In the genomic region with DNA sequence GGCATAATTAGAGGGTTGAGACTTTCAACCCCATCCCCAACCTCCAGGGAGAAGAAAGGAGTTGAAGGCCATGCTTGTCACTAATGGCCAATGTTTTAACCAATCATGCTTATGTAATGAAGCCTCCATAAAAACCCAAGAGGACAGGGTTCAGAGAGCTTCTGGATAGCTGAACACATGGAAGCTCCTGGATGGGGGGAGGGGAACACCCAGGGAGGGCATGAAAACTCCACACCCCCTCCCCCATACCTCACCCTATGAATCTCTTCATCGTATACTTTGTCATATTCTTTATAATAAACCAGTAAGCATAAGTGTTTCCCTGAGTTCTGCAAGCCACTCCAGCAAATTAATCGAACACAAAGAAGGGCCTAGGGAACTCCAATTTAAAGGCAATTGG, we compare ENCODE assay signal across 27 cellular contexts.
DNase-seq lines count a peak whose midpoint lies in the region; ATAC-seq, FAIRE-seq and TF ChIP-seq lines count a peak whose summit lies in the region.
"Had no signal": no experiment of that assay in that cellular context is flagged by ENCODE, and none has a peak within 500 bp of the region (broad histone marks: within the 10 kb centered on the region; RNA-seq: fewer than 3 reads in every experiment).

No MANE protein-coding gene starts in this region.

- H3K4me2 ChIP-seq in K562 (ENCODE audit: insufficient read depth, low read length): peak overlapping the region; percentile 79

- no peak for DNase-seq in CD8-positive, alpha-beta memory T cell
- DNase-seq in K562 (ENCODE audit: extremely low read depth in 1 of 4, low spot score in 3 of 4) (peak in 1 of 4 experiments; percentile 45), lower lobe of right lung (no peak), A673 (ENCODE audit: low spot score) (no peak)
- DNase-seq in activated naive CD8-positive, alpha-beta T cell treated with anti-CD3 and anti-CD28 coated beads for 36 hours: no peak
- no peak for DNase-seq in activated CD4-positive, alpha-beta memory T cell treated with anti-CD3 and anti-CD28 coated beads for 36 hours
- DNase-seq: activated naive CD4-positive, alpha-beta T cell treated with anti-CD3 and anti-CD28 coated beads, Interleukin-2, amount 10 ng/mL, durations not matched to agents 7 days and 5 days; activated T-cell treated with anti-CD3 and anti-CD28 coated beads, Interleukin-2, amount 50 U/mL, for 48 hours; aorta; naive thymus-derived CD8-positive, alpha-beta T cell; NCI-H1417 treated with DMSO at 0.1 percent for 48 hours; NCI-H510A; NK-92 treated with Interleukin-12 subunit alpha and Interleukin-12 subunit beta, amount 100 ng/mL, for 24 hours; posterior cingulate gyrus; SJCRH30; stimulated activated CD4-positive, alpha-beta T cell treated with anti-CD3 and anti-CD28 coated beads, Interleukin-2, amount 100 ng/mL, for 24 hours; T-cell; tibial artery had no signal

- TF ChIP-seq EP300 in K562 (IDR thresholded peaks at IDR 0.05; ENCODE audit: low read length): no peak

- CTCF ChIA-PET in CD8-positive, alpha-beta memory T cell (lab: Charles Lee): interaction anchor here (0.9 to 2.4 kb wide), 4 partner anchors 14 to 33 kb away, joined by 3 to 11 read pairs (median 4); no protein-coding TSS in a partner anchor
- CTCF ChIA-PET in K562 (lab: Yijun Ruan, JAX; ENCODE audit: low intra/inter-chr PET ratio) (no interaction called here), A673 (lab: Charles Lee) (no interaction called here)
- CTCF ChIA-PET in activated CD4-positive, alpha-beta memory T cell treated with anti-CD3 and anti-CD28 coated beads for 36 hours (lab: Charles Lee): interaction anchor here (0.6 to 1.7 kb wide), 2 partner anchors 13 to 724 kb away, joined by 4 to 12 read pairs; no protein-coding TSS in a partner anchor

- H3K9me1 ChIP-seq in K562 (ENCODE audit: control insufficient read depth, insufficient read depth, low read length): no peaks in the 10 kb centered on the region

- no peak for TF ChIP-seq POLR2A in K562 (conservative IDR thresholded peaks at IDR 0.05)

- intact Hi-C loops in K562 (cut with micrococcal nuclease) (loop anchor here (5.0 to 10.0 kb wide), 2 partner anchors 264 to 1859 kb away; partner anchors contain the start of gene LMNB1), lower lobe of right lung (cut with DNase I) (no loop called here), A673 (cut with micrococcal nuclease; ENCODE audit: unreplicated experiment) (no loop called here)
- intact Hi-C loops in activated CD4-positive, alpha-beta memory T cell treated with anti-CD3 and anti-CD28 coated beads for 36 hours (cut with micrococcal nuclease): no loop called here

- H3K27ac Mint-ChIP-seq in CD8-positive, alpha-beta memory T cell: no peak overlapping the region
- no peak overlapping the region for H3K27ac Mint-ChIP-seq in activated naive CD8-positive, alpha-beta T cell treated with anti-CD3 and anti-CD28 coated beads for 36 hours
- no peak overlapping the region for H3K27ac Mint-ChIP-seq in activated CD4-positive, alpha-beta memory T cell treated with anti-CD3 and anti-CD28 coated beads for 36 hours
- H3K27ac Mint-ChIP-seq: activated naive CD4-positive, alpha-beta T cell treated with anti-CD3 and anti-CD28 coated beads, Interleukin-2, amount 10 ng/mL, durations not matched to agents 7 days and 5 days; IgD-negative memory B cell; stimulated activated effector memory CD8-positive, alpha-beta T cell treated with anti-CD3 and anti-CD28 coated beads, Interleukin-12 subunit alpha, Interleukin-12 subunit beta, amount 100 ng/mL, for 72 hours; T-cell had no signal

- H3K4me3 Mint-ChIP-seq in CD8-positive, alpha-beta memory T cell: no peak overlapping the region
- H3K4me3 Mint-ChIP-seq in activated naive CD8-positive, alpha-beta T cell treated with anti-CD3 and anti-CD28 coated beads for 36 hours: no peak overlapping the region
- no peak overlapping the region for H3K4me3 Mint-ChIP-seq in activated CD4-positive, alpha-beta memory T cell treated with anti-CD3 and anti-CD28 coated beads for 36 hours
- H3K4me3 Mint-ChIP-seq: activated naive CD4-positive, alpha-beta T cell treated with anti-CD3 and anti-CD28 coated beads, Interleukin-2, amount 10 ng/mL, durations not matched to agents 7 days and 5 days; central memory CD8-positive, alpha-beta T cell; IgD-negative memory B cell; naive thymus-derived CD8-positive, alpha-beta T cell; stimulated activated effector memory CD8-positive, alpha-beta T cell treated with anti-CD3 and anti-CD28 coated beads, Interleukin-12 subunit alpha, Interleukin-12 subunit beta, amount 100 ng/mL, for 72 hours; T-cell had no signal

- no peaks in the 10 kb centered on the region for H3K27me3 ChIP-seq in CD8-positive, alpha-beta memory T cell (ENCODE audit: insufficient read depth, low read length, poor library complexity, severe bottlenecking)
- no peaks in the 10 kb centered on the region for H3K27me3 ChIP-seq in K562 (ENCODE audit: control insufficient read depth in 2 of 2, insufficient read depth in 2 of 2, low read length in 2 of 2)
- H3K27me3 ChIP-seq in lower lobe of right lung (ENCODE audit: low read depth): no peaks in the 10 kb centered on the region
- no peaks in the 10 kb centered on the region for H3K27me3 ChIP-seq in stomach smooth muscle (ENCODE audit: control insufficient read depth in 1 of 2, insufficient read depth in 2 of 2, low read length in 2 of 2)
- no peaks in the 10 kb centered on the region for H3K27me3 ChIP-seq in A673 (replicated peaks; ENCODE audit: insufficient read depth, low read depth, low read length, poor library complexity)
- H3K27me3 ChIP-seq: SJCRH30, tibial artery had no signal

- H3K36me3 Mint-ChIP-seq in CD8-positive, alpha-beta memory T cell: no peaks in the 10 kb centered on the region
- peaks cover 5% of the 10 kb centered on the region for H3K36me3 Mint-ChIP-seq in activated naive CD8-positive, alpha-beta T cell treated with anti-CD3 and anti-CD28 coated beads for 36 hours
- H3K36me3 Mint-ChIP-seq in activated CD4-positive, alpha-beta memory T cell treated with anti-CD3 and anti-CD28 coated beads for 36 hours: no peaks in the 10 kb centered on the region
- H3K36me3 Mint-ChIP-seq: activated naive CD4-positive, alpha-beta T cell treated with anti-CD3 and anti-CD28 coated beads, Interleukin-2, amount 10 ng/mL, durations not matched to agents 7 days and 5 days; IgD-negative memory B cell; stimulated activated effector memory CD8-positive, alpha-beta T cell treated with anti-CD3 and anti-CD28 coated beads, Interleukin-12 subunit alpha, Interleukin-12 subunit beta, amount 100 ng/mL, for 72 hours; T-cell had no signal

- H3K9me3 ChIP-seq in CD8-positive, alpha-beta memory T cell (ENCODE audit: low read length): no peaks in the 10 kb centered on the region
- no peaks in the 10 kb centered on the region for H3K9me3 ChIP-seq in K562 (replicated peaks; ENCODE audit: control insufficient read depth, insufficient read depth, low read depth, low read length)
- H3K9me3 ChIP-seq in lower lobe of right lung: no peaks in the 10 kb centered on the region
- no peaks in the 10 kb centered on the region for H3K9me3 ChIP-seq in stomach smooth muscle (ENCODE audit: control insufficient read depth in 2 of 2, low read length in 2 of 2)
- H3K9me3 ChIP-seq in A673 (ENCODE audit: low read depth, low read length, poor library complexity, severe bottlenecking): no peaks in the 10 kb centered on the region
- H3K9me3 ChIP-seq: SJCRH30, tibial artery had no signal

- ATAC-seq in K562 (peak; percentile 1; the same call in 1 of the 3 replicates), lower lobe of right lung (no peak), GM18868 (IDR thresholded peaks at IDR 0.05; ENCODE audit: unreplicated experiment) (no peak)
- ATAC-seq: naive thymus-derived CD8-positive, alpha-beta T cell; stimulated activated effector memory CD8-positive, alpha-beta T cell treated with anti-CD3 and anti-CD28 coated beads, Interleukin-12 subunit alpha, Interleukin-12 subunit beta, amount 100 ng/mL, for 72 hours; T-cell had no signal

- no peaks in the 10 kb centered on the region for H3K79me2 ChIP-seq in K562 (ENCODE audit: control insufficient read depth, insufficient read depth, low read length)

- no peaks in the 10 kb centered on the region; the same call in 1 of the 2 replicates for H4K20me1 ChIP-seq in K562 (replicated peaks; ENCODE audit: control insufficient read depth, insufficient read depth, low read length)

- no peak overlapping the region for H3K4me3 ChIP-seq in CD8-positive, alpha-beta memory T cell (ENCODE audit: low read length)
- no peak overlapping the region for H3K4me3 ChIP-seq in K562
- H3K4me3 ChIP-seq in lower lobe of right lung: no peak overlapping the region
- H3K4me3 ChIP-seq in stomach smooth muscle (ENCODE audit: low read length in 2 of 2): no peak overlapping the region
- no peak overlapping the region for H3K4me3 ChIP-seq in A673 (ENCODE audit: low read depth, low read length, poor library complexity, severe bottlenecking)
- H3K4me3 ChIP-seq: SJCRH30, tibial artery had no signal

- TF ChIP-seq RAD21 in K562 (CRISPR knock-in tag; conservative IDR thresholded peaks at IDR 0.05 in 1 of 2, IDR thresholded peaks at IDR 0.05 in 1 of 2): no peak

- H3K4me1 Mint-ChIP-seq in CD8-positive, alpha-beta memory T cell: peaks cover 16 to 21% (median 20%) of the 10 kb centered on the region in 3 donors
- peaks cover 26% of the 10 kb centered on the region for H3K4me1 Mint-ChIP-seq in activated naive CD8-positive, alpha-beta T cell treated with anti-CD3 and anti-CD28 coated beads for 36 hours
- peaks cover 20% of the 10 kb centered on the region for H3K4me1 Mint-ChIP-seq in activated CD4-positive, alpha-beta memory T cell treated with anti-CD3 and anti-CD28 coated beads for 36 hours (ENCODE audit: low read depth)

- H3K27me3 Mint-ChIP-seq in CD8-positive, alpha-beta memory T cell: no peaks in the 10 kb centered on the region
- no peaks in the 10 kb centered on the region for H3K27me3 Mint-ChIP-seq in activated naive CD8-positive, alpha-beta T cell treated with anti-CD3 and anti-CD28 coated beads for 36 hours
- H3K27me3 Mint-ChIP-seq in activated CD4-positive, alpha-beta memory T cell treated with anti-CD3 and anti-CD28 coated beads for 36 hours: no peaks in the 10 kb centered on the region
- H3K27me3 Mint-ChIP-seq: activated naive CD4-positive, alpha-beta T cell treated with anti-CD3 and anti-CD28 coated beads, Interleukin-2, amount 10 ng/mL, durations not matched to agents 7 days and 5 days; central memory CD8-positive, alpha-beta T cell; naive thymus-derived CD8-positive, alpha-beta T cell; T-cell had no signal

- BruUV-seq in K562 (replicated peaks; lab: Mats Ljungman, UMichigan): no TSS peak
- no TSS peak for BruUV-seq in A673 (replicated peaks; lab: Mats Ljungman, UMichigan)

- H3K9me3 Mint-ChIP-seq in CD8-positive, alpha-beta memory T cell: no peaks in the 10 kb centered on the region
- peaks cover 3% of the 10 kb centered on the region for H3K9me3 Mint-ChIP-seq in activated naive CD8-positive, alpha-beta T cell treated with anti-CD3 and anti-CD28 coated beads for 36 hours
- H3K9me3 Mint-ChIP-seq in activated CD4-positive, alpha-beta memory T cell treated with anti-CD3 and anti-CD28 coated beads for 36 hours: no peaks in the 10 kb centered on the region
- H3K9me3 Mint-ChIP-seq: activated naive CD4-positive, alpha-beta T cell treated with anti-CD3 and anti-CD28 coated beads, Interleukin-2, amount 10 ng/mL, durations not matched to agents 7 days and 5 days; central memory CD8-positive, alpha-beta T cell; IgD-negative memory B cell; stimulated activated effector memory CD8-positive, alpha-beta T cell treated with anti-CD3 and anti-CD28 coated beads, Interleukin-12 subunit alpha, Interleukin-12 subunit beta, amount 100 ng/mL, for 72 hours; T-cell had no signal

- POLR2A ChIA-PET in CD8-positive, alpha-beta memory T cell (lab: Charles Lee): no interaction called here
- POLR2A ChIA-PET in K562 (lab: Yijun Ruan, JAX): interaction anchor here (0.6 to 1.3 kb wide), 3 partner anchors 10 to 1005 kb away, joined by 3 to 4 read pairs (median 3); no protein-coding TSS in a partner anchor
- POLR2A ChIA-PET in A673 (lab: Charles Lee; ENCODE audit: low non-redundant PET): no interaction called here
- POLR2A ChIA-PET in activated CD4-positive, alpha-beta memory T cell treated with anti-CD3 and anti-CD28 coated beads for 36 hours (lab: Charles Lee): no interaction called here

- peak overlapping the region; percentile 71 for H2AFZ ChIP-seq in K562 (ENCODE audit: low read depth, low read length)

- no peak for FAIRE-seq in K562 (lab: Jason Lieb, UNC)
- FAIRE-seq: H54, RCC 7860 had no signal

- H3K36me3 ChIP-seq in CD8-positive, alpha-beta memory T cell (ENCODE audit: insufficient read depth, low read length): no peaks in the 10 kb centered on the region
- H3K36me3 ChIP-seq in K562 (ENCODE audit: control insufficient read depth, insufficient read depth, low read length): no peaks in the 10 kb centered on the region
- H3K36me3 ChIP-seq in lower lobe of right lung: no peaks in the 10 kb centered on the region
- H3K36me3 ChIP-seq in stomach smooth muscle (ENCODE audit: control insufficient read depth in 2 of 2, insufficient read depth in 2 of 2, low read length in 2 of 2): no peaks in the 10 kb centered on the region
- no peaks in the 10 kb centered on the region for H3K36me3 ChIP-seq in A673 (ENCODE audit: insufficient read depth, low read length, poor library complexity, severe bottlenecking)
- H3K36me3 ChIP-seq: SJCRH30, tibial artery had no signal

- H3K9ac ChIP-seq in K562 (ENCODE audit: insufficient read depth in 1 of 2, low read depth in 2 of 2, low read length in 2 of 2): peak overlapping the region; percentile 23 to 83; a peak in 3 of 4 replicates
- H3K9ac ChIP-seq in stomach smooth muscle (ENCODE audit: low read length in 2 of 2): no peak overlapping the region

- H3K27ac ChIP-seq in CD8-positive, alpha-beta memory T cell (ENCODE audit: low read depth, low read length): peak overlapping the region; percentile 45
- H3K27ac ChIP-seq in K562 (ENCODE audit: extremely low read depth, low read depth, low read length) (peak overlapping the region; percentile 98), lower lobe of right lung (peak overlapping the region; percentile 39), stomach smooth muscle (ENCODE audit: low read length) (peak overlapping the region; percentile 18), A673 (ENCODE audit: low read depth, low read length, poor library complexity, severe bottlenecking) (no peak overlapping the region)
- H3K27ac ChIP-seq: C4-2B, HL-60, SJCRH30 had no signal

- WGBS in K562 (ENCODE audit: insufficient coverage, low coverage, missing lambda C conversion rate): 21% methylated on average over 2 of the region's 2 CpGs

- peaks cover 16% of the 10 kb centered on the region for H3K4me1 ChIP-seq in CD8-positive, alpha-beta memory T cell (ENCODE audit: insufficient read depth, low read length)
- H3K4me1 ChIP-seq in K562 (replicated peaks in 1 of 2; ENCODE audit: control insufficient read depth in 2 of 2, insufficient read depth in 2 of 2, low read length in 2 of 2) (peaks cover 3 to 55% of the 10 kb centered on the region in 2 experiments; a peak in 4 of 5 replicates), lower lobe of right lung (peaks cover 22% of the 10 kb centered on the region), stomach smooth muscle (ENCODE audit: control insufficient read depth, insufficient read depth, low read length) (peaks cover 3% of the 10 kb centered on the region), A673 (ENCODE audit: insufficient read depth, low read length, poor library complexity, severe bottlenecking) (no peaks in the 10 kb centered on the region)

- TF ChIP-seq CTCF in K562 (IDR thresholded peaks at IDR 0.05 in 2 of 3, conservative IDR thresholded peaks at IDR 0.05 in 1 of 3; ENCODE audit: insufficient read depth in 2 of 3, low read depth in 1 of 3, low read length in 3 of 3) (no peak), lower lobe of right lung (IDR thresholded peaks at IDR 0.05) (no peak), A673 (conservative IDR thresholded peaks at IDR 0.05; ENCODE audit: low read depth, low read length) (no peak)

- in situ Hi-C loops in K562 (cut with MboI): no loop called here

Comparison
In these comparisons a context has a peak if more than half of its experiments do, and no peak if none do; other contexts are left out.
1. H3K9ac ChIP-seq: peak in K562 (2 of 2); none in stomach smooth muscle (0 of 2).
2. CTCF ChIA-PET loops: an anchor here in CD8-positive, alpha-beta memory T cell (0.9 to 2.4 kb wide) and activated CD4-positive, alpha-beta memory T cell treated with anti-CD3 and anti-CD28 coated beads for 36 hours (0.6 to 1.7 kb wide); none called in K562 and A673.